Comparison of ENCODE assay signal across 17 cellular contexts in genomic region chr1:197392541-197392940, GRCh38.
DNase-seq lines count a peak whose midpoint lies in the region; ATAC-seq and TF ChIP-seq lines count a peak whose summit lies in the region.
"Had no signal": no experiment of that assay in that cellular context is flagged by ENCODE, and none has a peak within 500 bp of the region (broad histone marks: within the 10 kb centered on the region; RNA-seq: fewer than 3 reads in every experiment).

No MANE protein-coding gene starts in this region.

- no TSS peak for BruUV-seq in PC-3 (replicated peaks; lab: Mats Ljungman, UMichigan)

- H3K4me3 ChIP-seq in PC-3 (ENCODE audit: low read length) (no peak overlapping the region), smooth muscle cell (no peak overlapping the region)
- H3K4me3 ChIP-seq: SJSA1 had no signal

- H3K27ac ChIP-seq in PC-3 (ENCODE audit: low read length) = no peak overlapping the region
- H3K27ac ChIP-seq in smooth muscle cell (ENCODE audit: low read depth) = no peak overlapping the region
- H3K27ac ChIP-seq: C4-2B, KMS-11, SJSA1 had no signal

- no peaks in the 10 kb centered on the region for H3K36me3 ChIP-seq in PC-3 (ENCODE audit: low read depth, low read length)
- no peaks in the 10 kb centered on the region for H3K36me3 ChIP-seq in smooth muscle cell (ENCODE audit: low read depth)
- H3K36me3 ChIP-seq: SJSA1 had no signal

- TF ChIP-seq CTCF in PC-3 (conservative IDR thresholded peaks at IDR 0.05; ENCODE audit: low read depth, low read length) (no peak), smooth muscle cell (IDR thresholded peaks at IDR 0.05; ENCODE audit: borderline replicate concordance, insufficient read depth, poor library complexity, severe bottlenecking) (no peak)

- H3K79me2 ChIP-seq in PC-3 (ENCODE audit: low read length) (no peaks in the 10 kb centered on the region), smooth muscle cell (ENCODE audit: low read depth) (no peaks in the 10 kb centered on the region)

- H2AFZ ChIP-seq in PC-3 (ENCODE audit: low read length) (no peak overlapping the region), smooth muscle cell (ENCODE audit: low read depth) (no peak overlapping the region)

- no peaks in the 10 kb centered on the region; the same call in 1 of the 2 replicates for H3K27me3 ChIP-seq in PC-3 (ENCODE audit: low read length)
- no peaks in the 10 kb centered on the region for H3K27me3 ChIP-seq in smooth muscle cell (ENCODE audit: low read depth)

- H3F3A ChIP-seq in PC-3 (ENCODE audit: low read length, unreplicated experiment) = no peaks in the 10 kb centered on the region
- H3F3A ChIP-seq in smooth muscle cell (ENCODE audit: low read depth) = no peaks in the 10 kb centered on the region

- H3K4me1 ChIP-seq in PC-3 (ENCODE audit: insufficient read depth, low read length) (no peaks in the 10 kb centered on the region), smooth muscle cell (ENCODE audit: low read depth) (no peaks in the 10 kb centered on the region)
- H3K4me1 ChIP-seq: SJSA1 had no signal

- intact Hi-C loops in PC-3 (cut with micrococcal nuclease) = loop anchor here (10.0 kb wide), 1 partner anchor 112 kb away; no protein-coding TSS in a partner anchor

- no peak overlapping the region for H3K9ac ChIP-seq in PC-3 (ENCODE audit: low read length)
- H3K9ac ChIP-seq in smooth muscle cell (ENCODE audit: low read depth) = no peak overlapping the region
- H3K9ac ChIP-seq: KMS-11 had no signal

- no peaks in the 10 kb centered on the region for H3K9me2 ChIP-seq in PC-3 (replicated peaks; ENCODE audit: low read length)

- CTCF ChIA-PET in PC-3 (lab: Charles Lee) = interaction anchor here (0.6 kb wide), 1 partner anchor 130 kb away, joined by 6 read pairs; no protein-coding TSS in a partner anchor

- H3K9me3 ChIP-seq in PC-3 (ENCODE audit: low read length) = no peaks in the 10 kb centered on the region
- H3K9me3 ChIP-seq in smooth muscle cell (replicated peaks; ENCODE audit: low read depth) = no peaks in the 10 kb centered on the region
- H3K9me3 ChIP-seq: SJSA1 had no signal

- ATAC-seq in PC-3 (peak; percentile 53), HG03342 (IDR thresholded peaks at IDR 0.05; ENCODE audit: unreplicated experiment) (no peak)

- no peak overlapping the region for H3K4me2 ChIP-seq in PC-3 (ENCODE audit: low read length)
- H3K4me2 ChIP-seq in smooth muscle cell = no peak overlapping the region
- H3K4me2 ChIP-seq: KMS-11 had no signal

- DNase-seq in EH (ENCODE audit: low read depth) = peak; percentile 16
- DNase-seq in HCEC 1CT = peak; percentile 22
- no peak for DNase-seq in PC-3
- DNase-seq in fibroblast of peridontal ligament (ENCODE audit: extremely low read depth) = peak; percentile 7
- DNase-seq in smooth muscle cell (lab: John Stamatoyannopoulos, UW; ENCODE audit: unreplicated experiment) = no peak
- no peak for DNase-seq in NAMALWA (ENCODE audit: low spot score)
- no peak for DNase-seq in NCI-H2029 (lab: John Stamatoyannopoulos, UW)
- DNase-seq: NCI-H1105, NCI-H1436 treated with DMSO at 0.1 percent for 48 hours, NCI-H1930, NCI-H446 treated with DMSO at 0.1 percent for 48 hours, NCI-H526, Right ventricle myocardium superior had no signal

- 71% methylated on average over 1 of the region's 1 CpG for WGBS in smooth muscle cell (ENCODE audit: low lambda C conversion rate)

- H4K20me1 ChIP-seq in PC-3 (ENCODE audit: low read length) (no peaks in the 10 kb centered on the region), smooth muscle cell (ENCODE audit: low read depth) (no peaks in the 10 kb centered on the region)

- POLR2A ChIA-PET in PC-3 (lab: Charles Lee; ENCODE audit: unreplicated experiment) = no interaction called here

Comparison
In these comparisons a context has a peak if more than half of its experiments do, and no peak if none do; other contexts are left out.
1. DNase-seq: peak in EH (single experiment), HCEC 1CT (single experiment) and fibroblast of peridontal ligament (single experiment); none in PC-3 (single experiment), smooth muscle cell (single experiment), NAMALWA (single experiment) and NCI-H2029 (single experiment).